Comparison of ENCODE assay signal across 8 cellular contexts in genomic region chr15:34337557-34338306, GRCh38. TPM values are rescaled to one million over a fixed set of nuclear protein-coding genes. Genes with fewer than 3 reads are reported as not detected.
DNase-seq lines count a peak whose midpoint lies in the region; ATAC-seq and TF ChIP-seq lines count a peak whose summit lies in the region.

TSS of gene SLC12A6 (minus strand) at chr15:34337781. CDS start at chr15:34336680, 1,101 bp downstream.

- peak within 1 kb of the TSS; percentile 95 for H3K27ac ChIP-seq in cingulate gyrus (ENCODE audit: low read depth, low read length)

- peak; percentile 82 for TF ChIP-seq POLR2A in GM19099 (IDR thresholded peaks at IDR 0.05; ENCODE audit: extremely low read depth, insufficient read length, low read depth)

- DNase-seq in AML-193 (lab: John Stamatoyannopoulos, UW) (peak; percentile 87 to 88), NCI-H524 treated with DMSO at 0.1 percent for 48 hours (lab: John Stamatoyannopoulos, UW) (peak; percentile 82), left colon (peak; percentile 88 to 95)
- peak; percentile 93 for DNase-seq in activated CD4-positive, alpha-beta T cell treated with anti-CD3 and anti-CD28 coated beads for 48 hours
- DNase-seq in stimulated activated CD4-positive, alpha-beta T cell treated with anti-CD3 and anti-CD28 coated beads, Interleukin-1b, Interleukin-23, amount 100 ng/mL, for 4 hours (ENCODE audit: low read depth in 2 of 2) = peak; percentile 82 to 90

- ATAC-seq in HG03378 (IDR thresholded peaks at IDR 0.05; ENCODE audit: unreplicated experiment) (peak; percentile 34), left colon (peak; percentile 96)

- intact Hi-C loops in left colon (cut with DNase I, micrococcal nuclease) = no loop called here

RNA-seq across cellular contexts. Expression of gene SLC12A6, which starts in this region (rescaled TPM):
- total RNA-seq in left colon = 10 to 100 TPM; 13.9 to 19.2 TPM

Comparison
In these comparisons a context has a peak if more than half of its experiments do, and no peak if none do; other contexts are left out.
1. Peak in every context shown above with its lines: DNase-seq, ATAC-seq and H3K27ac ChIP-seq.